In genomic region chr14:100308112-100308792, GRCh38 we compare ENCODE assay signal across 15 cellular contexts. TPM values are rescaled to one million over a fixed set of nuclear protein-coding genes. Genes with fewer than 3 reads are reported as not detected.
DNase-seq lines count a peak whose midpoint lies in the region; ATAC-seq and TF ChIP-seq lines count a peak whose summit lies in the region.
"Had no signal": no experiment of that assay in that cellular context is flagged by ENCODE, and none has a peak within 500 bp of the region (broad histone marks: within the 10 kb centered on the region; RNA-seq: fewer than 3 reads in every experiment).

No MANE protein-coding gene starts in this region.

- H3K27me3 ChIP-seq in right atrium auricular region (no peaks in the 10 kb centered on the region), iPS-20b (ENCODE audit: insufficient read depth, low read length) (peaks cover 12% of the 10 kb centered on the region; the same call in 1 of the 2 replicates), vagina (no peaks in the 10 kb centered on the region)

- H3K9me3 ChIP-seq in right atrium auricular region, result no peaks in the 10 kb centered on the region
- H3K9me3 ChIP-seq in iPS-20b (ENCODE audit: insufficient read depth, low read depth, low read length), result no peaks in the 10 kb centered on the region
- no peaks in the 10 kb centered on the region for H3K9me3 ChIP-seq in vagina

- peaks cover 0 to 5% of the 10 kb centered on the region in 2 donors for H3K27me3 Mint-ChIP-seq in T-cell
- H3K27me3 Mint-ChIP-seq in activated CD4-positive, alpha-beta T cell treated with anti-CD3 and anti-CD28 coated beads for 36 hours, result peaks cover 14% of the 10 kb centered on the region

- H3K4me1 Mint-ChIP-seq in T-cell, result peaks cover 19 to 23% (median 21%) of the 10 kb centered on the region in 3 donors
- peaks cover 7% of the 10 kb centered on the region for H3K4me1 Mint-ChIP-seq in activated CD4-positive, alpha-beta T cell treated with anti-CD3 and anti-CD28 coated beads for 36 hours

- no peaks in the 10 kb centered on the region for H3K36me3 ChIP-seq in right atrium auricular region
- peaks cover 5% of the 10 kb centered on the region; the same call in 1 of the 2 replicates for H3K36me3 ChIP-seq in iPS-20b (ENCODE audit: insufficient read depth, low read depth, low read length)
- H3K36me3 ChIP-seq in vagina, result no peaks in the 10 kb centered on the region

- TF ChIP-seq CTCF in right atrium auricular region (IDR thresholded peaks at IDR 0.05) (no peak), vagina (IDR thresholded peaks at IDR 0.05) (no peak)

- H3K4me3 ChIP-seq in right atrium auricular region (peak overlapping the region in 1 of 2 donors; percentile 97), iPS-20b (ENCODE audit: low read length) (0 out of 2 replicates have a peak overlapping the region, but pooled peaks have one; percentile 32), vagina (no peak overlapping the region)
- H3K4me3 ChIP-seq: GM12878 had no signal

- DNase-seq in right atrium auricular region (ENCODE audit: low spot score), result no peak
- no peak for DNase-seq in Right ventricle myocardium superior
- no peak for DNase-seq in T-cell
- no peak for DNase-seq in vagina (ENCODE audit: extremely low spot score in 2 of 2)
- DNase-seq in activated CD4-positive, alpha-beta T cell treated with anti-CD3 and anti-CD28 coated beads for 36 hours, result no peak
- DNase-seq: kidney glomerular epithelial cell; NCI-H1436; stimulated activated CD4-positive, alpha-beta T cell treated with anti-CD3 and anti-CD28 coated beads, Interleukin-4, amount 100 ng/mL, for 4 hours had no signal

- H3K27ac ChIP-seq in right atrium auricular region (peak overlapping the region; percentile 80 to 94), iPS-20b (ENCODE audit: low read length) (no peak overlapping the region), vagina (peak overlapping the region; percentile 85)

- H3K36me3 Mint-ChIP-seq in T-cell, result no peaks in the 10 kb centered on the region
- no peaks in the 10 kb centered on the region for H3K36me3 Mint-ChIP-seq in activated CD4-positive, alpha-beta T cell treated with anti-CD3 and anti-CD28 coated beads for 36 hours (ENCODE audit: low read depth)

- peak overlapping the region in 2 of 3 donors; percentile 21 to 31 for H3K4me3 Mint-ChIP-seq in T-cell
- H3K4me3 Mint-ChIP-seq in activated CD4-positive, alpha-beta T cell treated with anti-CD3 and anti-CD28 coated beads for 36 hours, result no peak overlapping the region

- H3K4me1 ChIP-seq in right atrium auricular region (peaks cover 0 to 47% of the 10 kb centered on the region in 2 donors), iPS-20b (ENCODE audit: insufficient read depth, low read length) (peaks cover 9% of the 10 kb centered on the region), vagina (peaks cover 47% of the 10 kb centered on the region)

- POLR2A ChIA-PET in T-cell (lab: Charles Lee), result no interaction called here
- POLR2A ChIA-PET in activated CD4-positive, alpha-beta T cell treated with anti-CD3 and anti-CD28 coated beads for 36 hours (lab: Charles Lee), result no interaction called here

- CTCF ChIA-PET in T-cell (lab: Charles Lee), result no interaction called here
- CTCF ChIA-PET in activated CD4-positive, alpha-beta T cell treated with anti-CD3 and anti-CD28 coated beads for 36 hours (lab: Charles Lee), result interaction anchor here (0.5 to 1.4 kb wide), 4 partner anchors 19 to 115 kb away, joined by 3 read pairs; no protein-coding TSS in a partner anchor

- peak overlapping the region in 1 of 2 donors; percentile 72 for H3K27ac Mint-ChIP-seq in T-cell
- no peak overlapping the region for H3K27ac Mint-ChIP-seq in activated CD4-positive, alpha-beta T cell treated with anti-CD3 and anti-CD28 coated beads for 36 hours

- ATAC-seq in Right ventricle myocardium superior (ENCODE audit: poor library complexity) (no peak), T-cell (replicated peaks in 1 of 4) (no peak), HG03135 (IDR thresholded peaks at IDR 0.05; ENCODE audit: unreplicated experiment) (no peak), GM21737 (IDR thresholded peaks at IDR 0.05; ENCODE audit: unreplicated experiment) (no peak)
- ATAC-seq in activated CD4-positive, alpha-beta T cell treated with anti-CD3 and anti-CD28 coated beads for 36 hours, result no peak
- ATAC-seq: esophagus mucosa, GM12878 had no signal

- H3K9me3 Mint-ChIP-seq in T-cell, result no peaks in the 10 kb centered on the region
- H3K9me3 Mint-ChIP-seq in activated CD4-positive, alpha-beta T cell treated with anti-CD3 and anti-CD28 coated beads for 36 hours (ENCODE audit: low read depth), result no peaks in the 10 kb centered on the region

- intact Hi-C loops in Right ventricle myocardium superior (cut with DNase I) (no loop called here), vagina (cut with DNase I) (loop anchor here (5.0 kb wide), 1 partner anchor 71 kb away; the partner anchor contains the start of gene YY1)
- intact Hi-C loops in activated CD4-positive, alpha-beta T cell treated with anti-CD3 and anti-CD28 coated beads for 36 hours (cut with DNase I, micrococcal nuclease), result no loop called here

- TF ChIP-seq POLR2A in vagina (IDR thresholded peaks at IDR 0.05), result no peak

- no peak overlapping the region for H3K9ac ChIP-seq in iPS-20b (ENCODE audit: low read depth, low read length)

RNA-seq across cellular contexts. Expression of gene SLC25A29, which starts 2.0 kb away (rescaled TPM):
- 10 to 100 TPM; 24.7 to 34.0 TPM for total RNA-seq in right atrium auricular region
- 17.6 TPM for total RNA-seq in Right ventricle myocardium superior
- 10 to 100 TPM in 4 of 5 donors, 1 to 10 TPM in 1; 4.7 to 74.1 (median 33.4) TPM for total RNA-seq in T-cell
- 58.9 TPM for total RNA-seq in vagina
- 1 to 10 TPM; 5.4 to 5.8 TPM for total RNA-seq in activated CD4-positive, alpha-beta T cell treated with anti-CD3 and anti-CD28 coated beads for 36 hours

RNA-seq across cellular contexts. Expression of gene SLC25A47, which starts 14.9 kb away (rescaled TPM):
- not detected for total RNA-seq in right atrium auricular region
- total RNA-seq in Right ventricle myocardium superior, result not detected
- under 1 TPM in 1 of 5 donors, not detected in 4; 0.16 TPM for total RNA-seq in T-cell
- not detected for total RNA-seq in vagina
- total RNA-seq in activated CD4-positive, alpha-beta T cell treated with anti-CD3 and anti-CD28 coated beads for 36 hours, result not detected
- total RNA-seq: esophagus mucosa, GM12878, osteoblast, subcutaneous adipose tissue had no signal
